ENCODE assay signal across 19 cellular contexts in genomic region chr11:26862801-26863200, GRCh38.
A peak's percentile ranks its signal among the peaks of the same experiment; 100 is the strongest.
DNase-seq lines count a peak whose midpoint lies in the region; ATAC-seq and TF ChIP-seq lines count a peak whose summit lies in the region.
"Had no signal": no experiment of that assay in that cellular context is flagged by ENCODE, and none has a peak within 500 bp of the region (broad histone marks: within the 10 kb centered on the region; RNA-seq: fewer than 3 reads in every experiment).

No MANE protein-coding gene starts in this region.

- no peaks in the 10 kb centered on the region for H3K27me3 Mint-ChIP-seq in MCF 10A (ENCODE audit: insufficient read depth, unreplicated experiment)
- H3K27me3 Mint-ChIP-seq: CD4-positive, alpha-beta memory T cell had no signal

- POLR2A ChIA-PET in MCF 10A (lab: Yijun Ruan, JAX) = interaction anchor here (0.6 to 0.7 kb wide), 2 partner anchors 103 to 226 kb away, joined by 4 to 7 read pairs; no protein-coding TSS in a partner anchor

- TF ChIP-seq POLR2A in breast epithelium (IDR thresholded peaks at IDR 0.05) = no peak

- H3K4me3 ChIP-seq in breast epithelium (no peak overlapping the region), AG10803 (ENCODE audit: low read length) (no peak overlapping the region), MG63 (no peak overlapping the region)
- H3K4me3 ChIP-seq: A549, BLaER1, GM23248, HAP-1 had no signal

- H3K27ac Mint-ChIP-seq in MCF 10A (ENCODE audit: low read depth, unreplicated experiment) = peak overlapping the region; percentile 22
- H3K27ac Mint-ChIP-seq: CD14-positive monocyte; CD4-positive, alpha-beta memory T cell had no signal

- H3K4me1 ChIP-seq in breast epithelium = no peaks in the 10 kb centered on the region
- H3K4me1 ChIP-seq: A549, BLaER1, HAP-1 had no signal

- no peak for DNase-seq in MCF 10A (ENCODE audit: unreplicated experiment)
- DNase-seq in breast epithelium (ENCODE audit: low spot score in 2 of 2) = no peak
- peak; percentile 65 for DNase-seq in AG10803 (ENCODE audit: low read depth)
- peak; percentile 47 for DNase-seq in fibroblast of gingiva (ENCODE audit: low read depth)
- DNase-seq in omental fat pad (ENCODE audit: low spot score) = no peak
- no peak for DNase-seq in activated CD4-positive, alpha-beta T cell treated with anti-CD3 and anti-CD28 coated beads for 48 hours
- DNase-seq in MG63 = no peak
- DNase-seq: CD4-positive, alpha-beta memory T cell; DMS153; DMS79; GF-D8; GM23248 had no signal

- no peak overlapping the region for H3K27ac ChIP-seq in breast epithelium
- H3K27ac ChIP-seq: 22Rv1, A549, BLaER1, GM23248 had no signal

- CTCF ChIA-PET in MCF 10A (lab: Yijun Ruan, JAX) = no interaction called here

- peaks cover 4% of the 10 kb centered on the region for H3K4me1 Mint-ChIP-seq in MCF 10A (ENCODE audit: insufficient read depth, unreplicated experiment)
- H3K4me1 Mint-ChIP-seq: CD14-positive monocyte; CD4-positive, alpha-beta memory T cell had no signal

- H3K9me3 Mint-ChIP-seq in MCF 10A (ENCODE audit: unreplicated experiment) = no peaks in the 10 kb centered on the region

- TF ChIP-seq CTCF in MCF 10A (IDR thresholded peaks at IDR 0.05; ENCODE audit: unreplicated experiment) (no peak), breast epithelium (IDR thresholded peaks at IDR 0.05) (no peak), AG10803 (conservative IDR thresholded peaks at IDR 0.05; ENCODE audit: low read length) (no peak), omental fat pad (IDR thresholded peaks at IDR 0.05) (no peak)

- H3K36me3 Mint-ChIP-seq in MCF 10A (ENCODE audit: insufficient read depth, unreplicated experiment) = no peaks in the 10 kb centered on the region
- H3K36me3 Mint-ChIP-seq: CD14-positive monocyte; CD4-positive, alpha-beta memory T cell had no signal

- intact Hi-C loops in MCF 10A (cut with micrococcal nuclease) (no loop called here), breast epithelium (cut with DNase I; ENCODE audit: low total_unique reads) (no loop called here)

- no peaks in the 10 kb centered on the region for H3K36me3 ChIP-seq in breast epithelium
- H3K36me3 ChIP-seq in MG63 = no peaks in the 10 kb centered on the region
- H3K36me3 ChIP-seq: BLaER1, HAP-1 had no signal

- H3K4me3 Mint-ChIP-seq in MCF 10A (ENCODE audit: unreplicated experiment) = no peak overlapping the region
- H3K4me3 Mint-ChIP-seq: CD14-positive monocyte; CD4-positive, alpha-beta memory T cell had no signal

- BruUV-seq in MCF 10A (replicated peaks; lab: Mats Ljungman, UMichigan) = no TSS peak

- no peaks in the 10 kb centered on the region for H3K9me3 ChIP-seq in breast epithelium
- H3K9me3 ChIP-seq in MG63 = no peaks in the 10 kb centered on the region
- H3K9me3 ChIP-seq: A549, BLaER1, HAP-1 had no signal

- H3K27me3 ChIP-seq in breast epithelium = no peaks in the 10 kb centered on the region
- H3K27me3 ChIP-seq in MG63 = no peaks in the 10 kb centered on the region
- H3K27me3 ChIP-seq: BLaER1 had no signal

- ATAC-seq in omental fat pad (ENCODE audit: low FRiP score) (peak; percentile 73), GM18858 (IDR thresholded peaks at IDR 0.05; ENCODE audit: unreplicated experiment) (no peak)
- ATAC-seq: A549, HepG2 had no signal

Comparison
In these comparisons a context has a peak if more than half of its experiments do, and no peak if none do; other contexts are left out.
1. DNase-seq: peak in AG10803 (single experiment) and fibroblast of gingiva (single experiment); none in MCF 10A (single experiment), breast epithelium (0 of 2), omental fat pad (single experiment), activated CD4-positive, alpha-beta T cell treated with anti-CD3 and anti-CD28 coated beads for 48 hours (single experiment) and MG63 (single experiment).